In the genomic region with DNA sequence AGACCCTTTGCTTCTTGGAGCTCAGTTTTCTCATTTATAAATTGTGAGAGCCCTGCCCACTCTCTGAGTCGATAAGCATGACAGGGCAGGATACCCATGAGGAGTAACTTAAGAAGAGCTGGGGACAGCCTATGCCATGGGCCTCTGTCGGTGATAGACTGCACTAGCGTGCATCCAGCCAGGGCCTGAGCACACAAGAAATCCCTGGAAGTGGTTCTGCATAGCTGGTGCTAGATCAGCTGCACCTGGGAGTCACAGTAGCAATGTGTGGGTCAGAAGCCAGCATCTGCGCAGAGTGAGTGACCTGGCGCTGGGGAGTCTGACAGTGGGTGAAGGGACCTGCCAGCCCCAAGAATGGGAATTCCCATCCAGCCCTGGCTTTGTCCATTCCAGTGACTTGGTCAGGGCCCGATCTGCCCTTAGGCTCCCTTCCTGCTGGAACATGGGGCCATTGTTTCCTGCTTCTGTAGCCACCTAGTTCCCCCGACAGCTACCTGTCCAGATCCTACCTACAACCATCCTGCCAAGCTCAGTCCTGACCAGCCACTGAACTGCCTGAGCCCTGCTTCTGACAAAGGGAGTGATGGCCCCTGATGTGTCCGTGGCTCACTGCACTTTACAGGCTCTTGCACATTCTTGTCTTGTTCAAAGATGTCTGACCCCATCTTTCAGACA, we compare ENCODE assay signal across 1 cellular context.
TF ChIP-seq lines count a peak whose summit lies in the region.

No MANE protein-coding gene starts in this region.

TF ChIP-seq in HCT116, 20 proteins besides CTCF, POLR2A, EP300 and RAD21 (continued from another document):
- TF ChIP-seq, protein P1, sequence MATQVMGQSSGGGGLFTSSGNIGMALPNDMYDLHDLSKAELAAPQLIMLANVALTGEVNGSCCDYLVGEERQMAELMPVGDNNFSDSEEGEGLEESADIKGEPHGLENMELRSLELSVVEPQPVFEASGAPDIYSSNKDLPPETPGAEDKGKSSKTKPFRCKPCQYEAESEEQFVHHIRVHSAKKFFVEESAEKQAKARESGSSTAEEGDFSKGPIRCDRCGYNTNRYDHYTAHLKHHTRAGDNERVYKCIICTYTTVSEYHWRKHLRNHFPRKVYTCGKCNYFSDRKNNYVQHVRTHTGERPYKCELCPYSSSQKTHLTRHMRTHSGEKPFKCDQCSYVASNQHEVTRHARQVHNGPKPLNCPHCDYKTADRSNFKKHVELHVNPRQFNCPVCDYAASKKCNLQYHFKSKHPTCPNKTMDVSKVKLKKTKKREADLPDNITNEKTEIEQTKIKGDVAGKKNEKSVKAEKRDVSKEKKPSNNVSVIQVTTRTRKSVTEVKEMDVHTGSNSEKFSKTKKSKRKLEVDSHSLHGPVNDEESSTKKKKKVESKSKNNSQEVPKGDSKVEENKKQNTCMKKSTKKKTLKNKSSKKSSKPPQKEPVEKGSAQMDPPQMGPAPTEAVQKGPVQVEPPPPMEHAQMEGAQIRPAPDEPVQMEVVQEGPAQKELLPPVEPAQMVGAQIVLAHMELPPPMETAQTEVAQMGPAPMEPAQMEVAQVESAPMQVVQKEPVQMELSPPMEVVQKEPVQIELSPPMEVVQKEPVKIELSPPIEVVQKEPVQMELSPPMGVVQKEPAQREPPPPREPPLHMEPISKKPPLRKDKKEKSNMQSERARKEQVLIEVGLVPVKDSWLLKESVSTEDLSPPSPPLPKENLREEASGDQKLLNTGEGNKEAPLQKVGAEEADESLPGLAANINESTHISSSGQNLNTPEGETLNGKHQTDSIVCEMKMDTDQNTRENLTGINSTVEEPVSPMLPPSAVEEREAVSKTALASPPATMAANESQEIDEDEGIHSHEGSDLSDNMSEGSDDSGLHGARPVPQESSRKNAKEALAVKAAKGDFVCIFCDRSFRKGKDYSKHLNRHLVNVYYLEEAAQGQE (IDR thresholded peaks at IDR 0.05; ENCODE audit: low read depth), result no peak
- no peak for TF ChIP-seq CEBPB (IDR thresholded peaks at IDR 0.05; ENCODE audit: low read depth)
- no peak for TF ChIP-seq JUND (IDR thresholded peaks at IDR 0.05)
- TF ChIP-seq, protein P2, sequence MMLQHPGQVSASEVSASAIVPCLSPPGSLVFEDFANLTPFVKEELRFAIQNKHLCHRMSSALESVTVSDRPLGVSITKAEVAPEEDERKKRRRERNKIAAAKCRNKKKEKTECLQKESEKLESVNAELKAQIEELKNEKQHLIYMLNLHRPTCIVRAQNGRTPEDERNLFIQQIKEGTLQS (IDR thresholded peaks at IDR 0.05), result no peak
- TF ChIP-seq CBX3 (IDR thresholded peaks at IDR 0.05; ENCODE audit: low read depth), result no peak
